Comparison of ENCODE assay signal across 8 cellular contexts in genomic region chr5:77015938-77016569, GRCh38. TPM values are rescaled to one million over a fixed set of nuclear protein-coding genes. Genes with fewer than 3 reads are reported as not detected.
DNase-seq lines count a peak whose midpoint lies in the region; ATAC-seq, FAIRE-seq and TF ChIP-seq lines count a peak whose summit lies in the region.

No MANE protein-coding gene starts in this region.

- no peak overlapping the region for H2AFZ ChIP-seq in endothelial cell of umbilical vein (ENCODE audit: low read depth, low read length)

- no peaks in the 10 kb centered on the region for H3K9me1 ChIP-seq in endothelial cell of umbilical vein (replicated peaks; ENCODE audit: control insufficient read depth, extremely low read depth, insufficient read depth, low read length)

- no peaks in the 10 kb centered on the region for H3K36me3 ChIP-seq in endothelial cell of umbilical vein (ENCODE audit: control insufficient read depth in 2 of 2, extremely low read depth in 1 of 2, insufficient read depth in 2 of 2, low read length in 2 of 2)
- H3K36me3 ChIP-seq in pancreas: no peaks in the 10 kb centered on the region

- POLR2A ChIA-PET in endothelial cell of umbilical vein (lab: Charles Lee): no interaction called here
- POLR2A ChIA-PET in activated CD4-positive, alpha-beta memory T cell treated with anti-CD3 and anti-CD28 coated beads for 36 hours (lab: Charles Lee): interaction anchor here (1.2 kb wide), 1 partner anchor 14 kb away, joined by 4 read pairs; the partner anchor contains the start of gene AGGF1

- H3K4me1 Mint-ChIP-seq in activated CD4-positive, alpha-beta memory T cell treated with anti-CD3 and anti-CD28 coated beads for 36 hours (ENCODE audit: low read depth): peaks cover 7% of the 10 kb centered on the region

- intact Hi-C loops in endothelial cell of umbilical vein (cut with micrococcal nuclease) (loop anchor here (1.0 kb wide), 3 partner anchors 148 to 415 kb away; partner anchors contain the start of gene F2R), pancreas (cut with DNase I) (loop anchor here in 1 of 3 donors (10.0 kb wide), 1 partner anchor 141 kb away; no protein-coding TSS in a partner anchor)
- intact Hi-C loops in activated CD4-positive, alpha-beta memory T cell treated with anti-CD3 and anti-CD28 coated beads for 36 hours (cut with micrococcal nuclease): loop anchor here (1.0 kb wide), 1 partner anchor 148 kb away; no protein-coding TSS in a partner anchor

- no peaks in the 10 kb centered on the region for H4K20me1 ChIP-seq in endothelial cell of umbilical vein (replicated peaks; ENCODE audit: control insufficient read depth, extremely low read depth, insufficient read depth, low read length)

- H3K4me1 ChIP-seq in endothelial cell of umbilical vein (ENCODE audit: control insufficient read depth, extremely low read depth, insufficient read depth, low read length): no peaks in the 10 kb centered on the region
- H3K4me1 ChIP-seq in pancreas: no peaks in the 10 kb centered on the region

- peaks cover 13 to 14% of the 10 kb centered on the region in 2 experiments for H3K27me3 ChIP-seq in endothelial cell of umbilical vein (ENCODE audit: control insufficient read depth in 2 of 2, insufficient read depth in 2 of 2, low read length in 2 of 2)
- H3K27me3 ChIP-seq in pancreas: no peaks in the 10 kb centered on the region

- no peak overlapping the region for H3K4me3 ChIP-seq in endothelial cell of umbilical vein (replicated peaks in 1 of 3; ENCODE audit: insufficient read depth in 1 of 3, low read depth in 1 of 3, low read length in 3 of 3)
- H3K4me3 ChIP-seq in pancreas: no peak overlapping the region

- H3K4me3 Mint-ChIP-seq in activated CD4-positive, alpha-beta memory T cell treated with anti-CD3 and anti-CD28 coated beads for 36 hours: no peak overlapping the region

- no peak for TF ChIP-seq POLR2A in endothelial cell of umbilical vein (IDR thresholded peaks at IDR 0.05; ENCODE audit: low read depth, low read length)

- dilution Hi-C loops in endothelial cell of umbilical vein (cut with MboI; ENCODE audit: extremely low pct_ligation_motif_present, low sequenced_read_pairs): no loop called here

- peaks cover 7% of the 10 kb centered on the region for H3K27me3 Mint-ChIP-seq in activated CD4-positive, alpha-beta memory T cell treated with anti-CD3 and anti-CD28 coated beads for 36 hours

- no peaks in the 10 kb centered on the region for H3K36me3 Mint-ChIP-seq in activated CD4-positive, alpha-beta memory T cell treated with anti-CD3 and anti-CD28 coated beads for 36 hours

- DNase-seq in NCI-H82 (lab: John Stamatoyannopoulos, UW) (peak; percentile 37), NCI-H82 treated with DMSO at 0.1 percent for 48 hours (lab: John Stamatoyannopoulos, UW; ENCODE audit: unreplicated experiment) (no peak), NCI-H748 treated with DMSO at 0.1 percent for 48 hours (lab: John Stamatoyannopoulos, UW) (peak; percentile 5), endothelial cell of umbilical vein (ENCODE audit: low read depth, low spot score) (peak; percentile 66), pancreas (no peak)
- no peak for DNase-seq in activated CD4-positive, alpha-beta memory T cell treated with anti-CD3 and anti-CD28 coated beads for 36 hours

- H3K9me3 Mint-ChIP-seq in activated CD4-positive, alpha-beta memory T cell treated with anti-CD3 and anti-CD28 coated beads for 36 hours: no peaks in the 10 kb centered on the region

- no TSS peak for BruUV-seq in endothelial cell of umbilical vein (replicated peaks; lab: Mats Ljungman, UMichigan)

- H3K27ac Mint-ChIP-seq in activated CD4-positive, alpha-beta memory T cell treated with anti-CD3 and anti-CD28 coated beads for 36 hours: no peak overlapping the region

- H3K9me3 ChIP-seq in endothelial cell of umbilical vein (replicated peaks; ENCODE audit: control insufficient read depth, insufficient read depth, low read length) (no peaks in the 10 kb centered on the region), pancreas (no peaks in the 10 kb centered on the region)

- TF ChIP-seq CTCF in endothelial cell of umbilical vein (IDR thresholded peaks at IDR 0.05; ENCODE audit: extremely low read depth in 1 of 2, insufficient read depth in 1 of 2, low read depth in 1 of 2, low read length in 2 of 2) (peak; percentile 9 to 18), pancreas (IDR thresholded peaks at IDR 0.05) (no peak)

- peak in 3 of 4 donors; percentile 29 to 53 (median 29) for ATAC-seq in pancreas
- no peak for ATAC-seq in HG02981 (IDR thresholded peaks at IDR 0.05; ENCODE audit: unreplicated experiment)
- no peak for ATAC-seq in GM18519 (IDR thresholded peaks at IDR 0.05; ENCODE audit: low FRiP score, unreplicated experiment)

- peak; percentile 81 for FAIRE-seq in endothelial cell of umbilical vein (lab: Jason Lieb, UNC)
- no peak for FAIRE-seq in pancreas (lab: Jason Lieb, UNC)

- H3K79me2 ChIP-seq in endothelial cell of umbilical vein (ENCODE audit: control insufficient read depth, insufficient read depth, low read length): no peaks in the 10 kb centered on the region

- WGBS in pancreas, 2 donors: 28 to 42% methylated on average over 3 of the region's 3 CpGs

- H3K4me2 ChIP-seq in endothelial cell of umbilical vein (ENCODE audit: insufficient read depth, low read length): no peak overlapping the region

- H3K27ac ChIP-seq in endothelial cell of umbilical vein (ENCODE audit: insufficient read depth, low read depth, low read length) (no peak overlapping the region), pancreas (no peak overlapping the region)

- H3K9ac ChIP-seq in endothelial cell of umbilical vein (replicated peaks; ENCODE audit: extremely low read depth, insufficient read depth, low read length): no peak overlapping the region

- CTCF ChIA-PET in endothelial cell of umbilical vein (lab: Charles Lee): interaction anchor here (0.9 to 3.9 kb wide), 12 partner anchors 9 to 430 kb away, joined by 3 to 63 read pairs (median 4); partner anchors contain the start of gene AGGF1
- CTCF ChIA-PET in activated CD4-positive, alpha-beta memory T cell treated with anti-CD3 and anti-CD28 coated beads for 36 hours (lab: Charles Lee): interaction anchor here (1.3 to 1.7 kb wide), 4 partner anchors 11 to 148 kb away, joined by 4 to 6 read pairs (median 4); no protein-coding TSS in a partner anchor

TF ChIP-seq in endothelial cell of umbilical vein, 7 proteins besides CTCF, POLR2A, EP300 and RAD21:
- TF ChIP-seq MYC (IDR thresholded peaks at IDR 0.05; ENCODE audit: low read depth, low read length) (no peak), FOS (IDR thresholded peaks at IDR 0.05; ENCODE audit: borderline replicate concordance, insufficient read depth, low read length) (no peak), EZH2 (IDR thresholded peaks at IDR 0.05; ENCODE audit: borderline replicate concordance, low read depth, low read length, severe bottlenecking) (no peak), JUN (IDR thresholded peaks at IDR 0.05; ENCODE audit: borderline replicate concordance, insufficient read depth, insufficient read length, low read depth) (no peak), GATA2 (IDR thresholded peaks at IDR 0.05; ENCODE audit: insufficient read depth, insufficient read length, low read depth, low read length) (no peak), POLR2AphosphoS5 (IDR thresholded peaks at IDR 0.05; ENCODE audit: insufficient read depth, low read depth, low read length) (no peak)
TF ChIP-seq in endothelial cell of umbilical vein: peak in this region for 0.

RNA-seq across cellular contexts. Expression of gene AGGF1, which starts 14.2 kb away (rescaled TPM):
- total RNA-seq in endothelial cell of umbilical vein: 16.1 and 19.9 TPM in 2 replicates
- 6.7 and 7.8 TPM in 2 replicates for polyA plus RNA-seq in endothelial cell of umbilical vein
- polyA plus RNA-seq in endothelial cell of umbilical vein (2011; cell fraction: cytosol; rRNA removed): 6.2 and 7.3 TPM in 2 replicates
- 8.2 and 10.2 TPM in 2 replicates for polyA plus RNA-seq in endothelial cell of umbilical vein (2011; cell fraction: nucleus; rRNA removed)
- 8.4 and 10.9 TPM in 2 replicates for polyA plus RNA-seq in endothelial cell of umbilical vein (2012)
- 5.9 and 6.0 TPM in 2 replicates for polyA minus RNA-seq in endothelial cell of umbilical vein
- 11.7 TPM for polyA minus RNA-seq in endothelial cell of umbilical vein (2011; cell fraction: cytosol; rRNA and poly(A)+ RNA removed)
- polyA minus RNA-seq in endothelial cell of umbilical vein (2011; cell fraction: nucleus; rRNA and poly(A)+ RNA removed): 12.8 and 13.1 TPM in 2 replicates
- 10 to 100 TPM in 2 of 6 donors, 1 to 10 TPM in 4; 7.7 to 12.9 (median 9.3) TPM for total RNA-seq in pancreas
- polyA plus RNA-seq in pancreas: 1 to 10 TPM; 3.7 to 7.6 TPM
- 10 to 100 TPM; 26.5 to 27.6 TPM for total RNA-seq in activated CD4-positive, alpha-beta memory T cell treated with anti-CD3 and anti-CD28 coated beads for 36 hours

Comparison
In these comparisons a context has a peak if more than half of its experiments do, and no peak if none do; other contexts are left out.
1. DNase-seq: peak in NCI-H82 (single experiment), NCI-H748 treated with DMSO at 0.1 percent for 48 hours (single experiment) and endothelial cell of umbilical vein (single experiment); none in NCI-H82 treated with DMSO at 0.1 percent for 48 hours (single experiment), pancreas (0 of 6) and activated CD4-positive, alpha-beta memory T cell treated with anti-CD3 and anti-CD28 coated beads for 36 hours (single experiment).
2. CTCF ChIP-seq: peak in endothelial cell of umbilical vein (2 of 2); none in pancreas (0 of 4).
3. ATAC-seq: peak in pancreas (3 of 4); none in HG02981 (single experiment) and GM18519 (single experiment).